ENCODE assay signal across 35 cellular contexts in the genomic region with DNA sequence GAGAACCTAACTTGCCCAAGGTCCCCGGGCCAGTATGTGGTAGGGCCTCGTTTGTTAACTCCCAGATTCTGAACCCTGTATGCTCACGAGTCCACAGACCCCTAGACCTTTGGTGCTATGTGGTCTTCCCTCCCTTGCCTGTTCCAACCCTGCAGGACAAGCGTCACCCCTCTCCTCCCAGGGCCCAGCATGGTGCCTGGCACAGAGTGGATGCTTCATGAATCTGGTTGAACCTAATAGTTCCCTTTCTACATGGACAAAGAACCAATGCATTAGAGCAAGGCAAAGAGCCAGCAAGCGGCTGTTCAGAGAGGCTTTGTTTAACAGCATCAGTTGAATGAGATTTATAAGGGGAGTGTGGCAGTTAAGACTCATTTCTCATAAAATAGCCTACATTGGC. TPM values are rescaled to one million over a fixed set of nuclear protein-coding genes. Genes with fewer than 3 reads are reported as not detected.
DNase-seq lines count a peak whose midpoint lies in the region; ATAC-seq and TF ChIP-seq lines count a peak whose summit lies in the region.
"Had no signal": no experiment of that assay in that cellular context is flagged by ENCODE, and none has a peak within 500 bp of the region (broad histone marks: within the 10 kb centered on the region; RNA-seq: fewer than 3 reads in every experiment).

No MANE protein-coding gene starts in this region.

- ATAC-seq in psoas muscle = no peak
- ATAC-seq in activated CD4-positive, CD25-positive, alpha-beta regulatory T cell treated with anti-CD3 and anti-CD28 coated beads, Interleukin-2, amount 50 U/mL, for 24 hours = no peak
- ATAC-seq: activated T-cell treated with anti-CD3 and anti-CD28 coated beads, Interleukin-2, amount 50 U/mL, for 72 hours; effector memory CD8-positive, alpha-beta T cell; GM23338; left lobe of liver; Panc1; pancreas; sciatic nerve; stimulated activated naive B cell treated with anti-CD40 and anti-IgM and Interleukin-4, amounts not matched to agents 10 μg/mL and 1 μg/mL and 100 μg/mL, for 72 hours had no signal

- H3K27ac ChIP-seq in cingulate gyrus (ENCODE audit: low read depth, low read length) (peak overlapping the region; percentile 100), substantia nigra (ENCODE audit: low read depth, low read length, poor library complexity, severe bottlenecking) (peak overlapping the region; percentile 100), psoas muscle (no peak overlapping the region)
- H3K27ac ChIP-seq: adrenal gland, breast epithelium, colonic mucosa, HL-60, KMS-11, pancreas, testis had no signal

- H3K27me3 ChIP-seq in psoas muscle (ENCODE audit: insufficient read depth in 3 of 3, low read length in 2 of 3) = peaks cover 0 to 5% (median 0%) of the 10 kb centered on the region in 3 donors
- H3K27me3 ChIP-seq: adrenal gland, breast epithelium, colonic mucosa, pancreas, testis had no signal

- TF ChIP-seq CTCF in psoas muscle (IDR thresholded peaks at IDR 0.05) = no peak

- H3K36me3 ChIP-seq in psoas muscle (ENCODE audit: insufficient read depth in 1 of 2, low read depth in 1 of 2) = no peaks in the 10 kb centered on the region
- H3K36me3 ChIP-seq: adrenal gland, breast epithelium, colonic mucosa, pancreas had no signal

- intact Hi-C loops in psoas muscle (cut with DNase I) = loop anchor here in 1 of 2 donors (5.0 kb wide), 1 partner anchor 34 kb away; no protein-coding TSS in a partner anchor

- H3K4me3 ChIP-seq in psoas muscle = no peak overlapping the region
- H3K4me3 ChIP-seq: adrenal gland, breast epithelium, colonic mucosa, GM23338, pancreas, testis had no signal

- no peaks in the 10 kb centered on the region for H3K9me3 ChIP-seq in psoas muscle
- H3K9me3 ChIP-seq: adrenal gland, breast epithelium, colonic mucosa, pancreas, testis had no signal

- peaks cover 4% of the 10 kb centered on the region for H3K4me1 ChIP-seq in psoas muscle
- H3K4me1 ChIP-seq: adrenal gland, breast epithelium, colonic mucosa, pancreas, testis had no signal

- DNase-seq in NCI-H345 (lab: John Stamatoyannopoulos, UW) (peak; percentile 61), midbrain (lab: John Stamatoyannopoulos, UW) (peak; percentile 91), substantia nigra (lab: John Stamatoyannopoulos, UW) (peak in 48 of 49 donors; percentile 25 to 96 (median 80)), psoas muscle (no peak), A172 (ENCODE audit: low spot score) (no peak)
- no peak for DNase-seq in activated effector memory CD4-positive, alpha-beta T cell treated with Interleukin-2 at 50 U/mL for 16 hours
- DNase-seq: activated CD4-positive, alpha-beta T cell treated with anti-CD3 and anti-CD28 coated beads, Interleukin-2, amount 50 U/mL, for 4 hours; activated CD4-positive, CD25-positive, alpha-beta regulatory T cell; activated naive CD4-positive, alpha-beta T cell treated with Interleukin-2 at 50 U/mL for 16 hours; activated T-cell treated with anti-CD3 and anti-CD28 coated beads, Interleukin-2, amount 50 U/mL, for 72 hours; adrenal gland; Calu3; colonic mucosa; effector memory CD8-positive, alpha-beta T cell; erythroblast; HFFc6; mesenchymal stem cell; NCI-H146; NCI-H2171; NCI-H524 treated with DMSO at 0.1 percent for 48 hours; SHP77 treated with DMSO at 0.1 percent for 48 hours; stimulated activated naive B cell treated with anti-CD40 and anti-IgM and Interleukin-4, amounts not matched to agents 10 μg/mL and 1 μg/mL and 100 μg/mL, for 72 hours; testis had no signal

- WGBS in psoas muscle, 3 donors = 93 to 96% (median 96%) methylated on average over 4 to 5 of the region's 5 CpGs

RNA-seq across cellular contexts. Expression of gene SLC26A9, which starts 15.0 kb away (rescaled TPM):
- total RNA-seq in psoas muscle = 1 to 10 TPM in 1 of 4 donors, under 1 TPM in 3; 0.15 to 5.5 (median 0.47) TPM
- under 1 TPM; 0.16 to 0.56 (median 0.42) TPM for polyA plus RNA-seq in psoas muscle
- 0.05 TPM in 1 of 2 replicates, not detected in the other for total RNA-seq in A172 (2014; rRNA removed; shearing (Covaris generic))
- total RNA-seq: activated T-cell treated with anti-CD3 and anti-CD28 coated beads, Interleukin-2, amount 50 U/mL, for 72 hours; breast epithelium; colonic mucosa; GM23338; HFFc6; sciatic nerve; urinary bladder had no signal
- polyA plus RNA-seq: CD14-positive monocyte, GM23338, urinary bladder had no signal

Comparison
In these comparisons a context has a peak if more than half of its experiments do, and no peak if none do; other contexts are left out.
1. DNase-seq: peak in NCI-H345 (single experiment), midbrain (single experiment) and substantia nigra (48 of 49); none in activated effector memory CD4-positive, alpha-beta T cell treated with Interleukin-2 at 50 U/mL for 16 hours (single experiment), psoas muscle (0 of 2) and A172 (single experiment).